2 cellular contexts compared by ENCODE assay signal in genomic region chr11:132008872-132009271, GRCh38.
TF ChIP-seq lines count a peak whose summit lies in the region.

No MANE protein-coding gene starts in this region.

TF ChIP-seq in H1, 55 proteins besides CTCF, POLR2A, EP300 and RAD21 (continued from another document):
- no peak for TF ChIP-seq E2F6 (IDR thresholded peaks at IDR 0.05)

TF ChIP-seq in neural cell, 6 proteins besides CTCF, POLR2A, EP300 and RAD21 (continued from another document):
- TF ChIP-seq POLR2AphosphoS5 (IDR thresholded peaks at IDR 0.05) (peak; percentile 23), MXI1 (conservative IDR thresholded peaks at IDR 0.05; ENCODE audit: poor library complexity, severe bottlenecking) (no peak), SMC3 (conservative IDR thresholded peaks at IDR 0.05; ENCODE audit: poor library complexity) (no peak)
